21 cellular contexts compared by ENCODE assay signal in the genomic region with DNA sequence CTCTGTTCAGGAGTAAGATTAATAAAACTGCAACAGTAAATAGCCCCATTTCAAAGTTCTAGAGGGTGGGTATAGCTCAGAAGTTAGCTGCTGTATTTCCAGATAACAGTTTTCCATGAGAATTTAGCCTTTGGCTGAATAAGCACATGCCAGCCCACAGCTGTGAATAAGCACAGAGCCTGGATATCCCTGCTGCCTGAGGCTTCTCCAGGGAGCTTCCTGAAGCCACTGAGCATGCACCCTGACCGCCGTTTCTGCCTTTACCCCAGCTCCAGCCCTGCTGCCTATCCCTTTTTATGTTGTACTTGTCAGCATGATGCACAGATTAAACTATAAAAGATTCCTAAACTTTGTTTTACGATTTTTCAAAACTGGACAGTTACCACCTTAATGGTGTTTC.
A peak's percentile ranks its signal among the peaks of the same experiment; 100 is the strongest.
DNase-seq lines count a peak whose midpoint lies in the region; ATAC-seq lines count a peak whose summit lies in the region.
"Had no signal": no experiment of that assay in that cellular context is flagged by ENCODE, and none has a peak within 500 bp of the region (broad histone marks: within the 10 kb centered on the region; RNA-seq: fewer than 3 reads in every experiment).

No MANE protein-coding gene starts in this region.

- no peaks in the 10 kb centered on the region for H3K4me1 Mint-ChIP-seq in activated T-cell treated with anti-CD3 and anti-CD28 coated beads, Interleukin-2, amount 50 U/mL, for 72 hours (ENCODE audit: low read depth)
- H3K4me1 Mint-ChIP-seq: nephron, T-helper 17 cell had no signal

- H3K27ac Mint-ChIP-seq in activated T-cell treated with anti-CD3 and anti-CD28 coated beads, Interleukin-2, amount 50 U/mL, for 72 hours, result no peak overlapping the region
- H3K27ac Mint-ChIP-seq: activated T-helper 2 cell treated with anti-CD3 and anti-CD28 coated beads, Interferon-gamma antibody, Interleukin-2, Interleukin-4, amounts not matched to agents 10 μg/mL and 5 μg/mL and 100 μg/mL, durations not matched to agents 14 hours and 24 hours and 36 hours; nephron; T-helper 17 cell had no signal

- peak; percentile 14 for ATAC-seq in HG02642 (IDR thresholded peaks at IDR 0.05; ENCODE audit: poor library complexity, unreplicated experiment)
- ATAC-seq in HG03280 (IDR thresholded peaks at IDR 0.05; ENCODE audit: unreplicated experiment), result no peak
- no peak for ATAC-seq in activated T-cell treated with anti-CD3 and anti-CD28 coated beads, Interleukin-2, amount 50 U/mL, for 72 hours (replicated peaks in 1 of 2)
- ATAC-seq: heart left ventricle, sciatic nerve, T-helper 17 cell had no signal

- H3K4me3 Mint-ChIP-seq in activated T-cell treated with anti-CD3 and anti-CD28 coated beads, Interleukin-2, amount 50 U/mL, for 72 hours, result no peak overlapping the region
- H3K4me3 Mint-ChIP-seq: nephron, T-helper 17 cell had no signal

- H3K9me3 Mint-ChIP-seq in activated T-cell treated with anti-CD3 and anti-CD28 coated beads, Interleukin-2, amount 50 U/mL, for 72 hours, result no peaks in the 10 kb centered on the region
- H3K9me3 Mint-ChIP-seq: activated T-helper 2 cell treated with anti-CD3 and anti-CD28 coated beads, Interferon-gamma antibody, Interleukin-2, Interleukin-4, amounts not matched to agents 10 μg/mL and 5 μg/mL and 100 μg/mL, durations not matched to agents 14 hours and 24 hours and 36 hours; nephron had no signal

- no peaks in the 10 kb centered on the region for H3K27me3 Mint-ChIP-seq in activated T-cell treated with anti-CD3 and anti-CD28 coated beads, Interleukin-2, amount 50 U/mL, for 72 hours (ENCODE audit: low read depth)
- H3K27me3 Mint-ChIP-seq: T-helper 17 cell had no signal

- DNase-seq in EH (ENCODE audit: low read depth) (peak; percentile 68), amniotic epithelial cell (ENCODE audit: low read depth) (peak; percentile 46), medulla oblongata (ENCODE audit: extremely low spot score) (peak; percentile 14), NCI-H2196 treated with DMSO at 0.1 percent for 48 hours (lab: John Stamatoyannopoulos, UW; ENCODE audit: unreplicated experiment) (no peak)
- no peak for DNase-seq in stimulated activated naive CD4-positive, alpha-beta T cell treated with Interleukin-2 at 50 U/mL for 16 hours (lab: John Stamatoyannopoulos, UW)
- DNase-seq in activated T-cell treated with anti-CD3 and anti-CD28 coated beads, Interleukin-2, amount 50 U/mL, for 72 hours, result no peak
- DNase-seq: colonic mucosa, heart left ventricle, Karpas-422, left lung, midbrain, NCI-H187, NCI-H345, SJCRH30, T-helper 17 cell, WERI-Rb-1 had no signal

- H3K36me3 Mint-ChIP-seq in activated T-cell treated with anti-CD3 and anti-CD28 coated beads, Interleukin-2, amount 50 U/mL, for 72 hours (ENCODE audit: insufficient read depth in 2 of 2), result no peaks in the 10 kb centered on the region

Comparison
In these comparisons a context has a peak if more than half of its experiments do, and no peak if none do; other contexts are left out.
1. DNase-seq: peak in EH (single experiment), amniotic epithelial cell (single experiment) and medulla oblongata (single experiment); none in stimulated activated naive CD4-positive, alpha-beta T cell treated with Interleukin-2 at 50 U/mL for 16 hours (single experiment), NCI-H2196 treated with DMSO at 0.1 percent for 48 hours (single experiment) and activated T-cell treated with anti-CD3 and anti-CD28 coated beads, Interleukin-2, amount 50 U/mL, for 72 hours (0 of 2).